In the genomic region with DNA sequence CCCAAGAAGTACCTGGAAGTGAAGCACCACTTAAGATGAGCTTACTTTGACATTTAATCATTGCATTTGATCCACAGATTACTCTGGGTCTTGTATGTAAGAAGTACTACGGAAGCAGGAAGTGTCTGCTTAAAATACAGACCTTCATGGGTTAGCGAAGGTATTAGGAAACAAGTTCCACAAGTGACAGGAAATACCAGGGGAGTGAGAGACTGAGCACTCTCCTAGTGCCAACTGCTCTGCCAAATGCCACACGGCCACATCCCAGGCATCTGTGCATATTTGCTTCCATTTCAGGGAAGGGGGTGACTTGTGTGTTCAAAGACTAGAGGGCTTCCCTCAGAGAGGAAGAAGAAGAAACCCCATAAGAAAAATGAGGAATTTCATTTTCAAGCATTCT, we compare ENCODE assay signal across 9 cellular contexts. TPM values are rescaled to one million over a fixed set of nuclear protein-coding genes. Genes with fewer than 3 reads are reported as not detected.
DNase-seq lines count a peak whose midpoint lies in the region; ATAC-seq and TF ChIP-seq lines count a peak whose summit lies in the region.
"Had no signal": no experiment of that assay in that cellular context is flagged by ENCODE, and none has a peak within 500 bp of the region (broad histone marks: within the 10 kb centered on the region; RNA-seq: fewer than 3 reads in every experiment).

No MANE protein-coding gene starts in this region.

- peak; percentile 63 for DNase-seq in Calu3
- peak; percentile 26 to 51 (median 37) for DNase-seq in body of pancreas
- DNase-seq in mucosa of descending colon = no peak
- no peak for DNase-seq in NCI-H1092 (lab: John Stamatoyannopoulos, UW)
- no peak for DNase-seq in activated effector memory CD4-positive, alpha-beta T cell treated with Interleukin-2 at 50 U/mL for 16 hours
- DNase-seq: activated naive CD8-positive, alpha-beta T cell treated with anti-CD3 and anti-CD28 coated beads for 36 hours had no signal

- peaks cover 30% of the 10 kb centered on the region for H3K4me1 Mint-ChIP-seq in Calu3 (ENCODE audit: low read depth, unreplicated experiment)

- TF ChIP-seq CTCF in Calu3 (IDR thresholded peaks at IDR 0.05; ENCODE audit: unreplicated experiment) = no peak
- no peak for TF ChIP-seq CTCF in KMS-11 (conservative IDR thresholded peaks at IDR 0.05; ENCODE audit: low read depth, low read length)
- no peak for TF ChIP-seq CTCF in body of pancreas (IDR thresholded peaks at IDR 0.05)
- TF ChIP-seq CTCF in mucosa of descending colon (IDR thresholded peaks at IDR 0.05) = no peak

- peaks cover 25% of the 10 kb centered on the region for H4K20me1 ChIP-seq in KMS-11 (ENCODE audit: insufficient read depth)

- no peaks in the 10 kb centered on the region for H3K36me3 ChIP-seq in KMS-11 (ENCODE audit: insufficient read depth)
- no peaks in the 10 kb centered on the region for H3K36me3 ChIP-seq in body of pancreas (replicated peaks in 1 of 2; ENCODE audit: insufficient read depth in 1 of 2, low read depth in 2 of 2)
- H3K36me3 ChIP-seq in mucosa of descending colon (ENCODE audit: low read depth) = no peaks in the 10 kb centered on the region

- no peak overlapping the region for H3K9ac ChIP-seq in KMS-11

- H3K27me3 ChIP-seq in KMS-11 (ENCODE audit: insufficient read depth, low read depth) = no peaks in the 10 kb centered on the region
- no peaks in the 10 kb centered on the region for H3K27me3 ChIP-seq in body of pancreas

- peak overlapping the region; percentile 53 for H3K27ac Mint-ChIP-seq in Calu3 (ENCODE audit: unreplicated experiment)
- H3K27ac Mint-ChIP-seq: activated naive CD8-positive, alpha-beta T cell treated with anti-CD3 and anti-CD28 coated beads for 36 hours had no signal

- no peak overlapping the region for H3K4me2 ChIP-seq in KMS-11

- no peak overlapping the region for H3K4me3 ChIP-seq in KMS-11 (IDR thresholded peaks at IDR 0.05; ENCODE audit: insufficient read depth, low read depth, low read length)
- H3K4me3 ChIP-seq in body of pancreas = no peak overlapping the region
- H3K4me3 ChIP-seq in mucosa of descending colon = no peak overlapping the region

- TF ChIP-seq POLR2A in body of pancreas (IDR thresholded peaks at IDR 0.05) = no peak

- H3K27me3 Mint-ChIP-seq in Calu3 (ENCODE audit: unreplicated experiment) = no peaks in the 10 kb centered on the region

- H3K9me3 ChIP-seq in body of pancreas (no peaks in the 10 kb centered on the region), mucosa of descending colon (no peaks in the 10 kb centered on the region)

- ATAC-seq in body of pancreas (peak; percentile 95), mucosa of descending colon (peak; percentile 63), GM21529 (IDR thresholded peaks at IDR 0.05; ENCODE audit: unreplicated experiment) (no peak), HG03196 (IDR thresholded peaks at IDR 0.05; ENCODE audit: unreplicated experiment) (no peak)

- no TSS peak for BruUV-seq in Calu3 (replicated peaks; lab: Mats Ljungman, UMichigan)

- H3K4me1 ChIP-seq in KMS-11 (ENCODE audit: low read depth, poor library complexity, severe bottlenecking) = peaks cover 85% of the 10 kb centered on the region
- peaks cover 23% of the 10 kb centered on the region for H3K4me1 ChIP-seq in body of pancreas
- H3K4me1 ChIP-seq in mucosa of descending colon (ENCODE audit: low read depth) = no peaks in the 10 kb centered on the region

- peaks cover 98% of the 10 kb centered on the region for H3K79me2 ChIP-seq in KMS-11 (ENCODE audit: insufficient read depth, low read depth)

- 12 to 13% methylated on average over 3 of the region's 3 CpGs for WGBS in body of pancreas, 2 donors

- CTCF ChIA-PET in Calu3 (lab: Charles Lee) = interaction anchor here (1.4 to 2.1 kb wide), 3 partner anchors 25 to 321 kb away, joined by 3 to 10 read pairs (median 3); no protein-coding TSS in a partner anchor

- H3K4me3 Mint-ChIP-seq in Calu3 (ENCODE audit: low read depth, unreplicated experiment) = no peak overlapping the region
- H3K4me3 Mint-ChIP-seq: activated naive CD8-positive, alpha-beta T cell treated with anti-CD3 and anti-CD28 coated beads for 36 hours had no signal

- peaks cover 4% of the 10 kb centered on the region for H3K36me3 Mint-ChIP-seq in Calu3 (ENCODE audit: insufficient read depth, unreplicated experiment)
- H3K36me3 Mint-ChIP-seq: activated naive CD8-positive, alpha-beta T cell treated with anti-CD3 and anti-CD28 coated beads for 36 hours had no signal

- intact Hi-C loops in Calu3 (cut with micrococcal nuclease; ENCODE audit: unreplicated experiment) (loop anchor here (2.0 kb wide), 1 partner anchor 102 kb away; no protein-coding TSS in a partner anchor), body of pancreas (cut with DNase I) (no loop called here), mucosa of descending colon (cut with DNase I, micrococcal nuclease) (loop anchor here in 1 of 2 donors (5.0 kb wide), 1 partner anchor 200 kb away; no protein-coding TSS in a partner anchor)

- H3K27ac ChIP-seq in KMS-11 (peak overlapping the region; percentile 8; the same call in 1 of the 2 replicates), body of pancreas (peak overlapping the region in 3 of 4 donors; percentile 29 to 71 (median 69))

- no peak overlapping the region for H2AFZ ChIP-seq in KMS-11 (ENCODE audit: low read depth)

- no peaks in the 10 kb centered on the region for H3K9me3 Mint-ChIP-seq in Calu3 (ENCODE audit: low read depth, unreplicated experiment)
- H3K9me3 Mint-ChIP-seq: activated naive CD8-positive, alpha-beta T cell treated with anti-CD3 and anti-CD28 coated beads for 36 hours had no signal

RNA-seq across cellular contexts. Expression of gene ANK3, which starts 57.2 kb away (rescaled TPM):
- 29.8 and 32.9 TPM in 2 replicates for total RNA-seq in Calu3 (2022)
- 100 to 1,000 TPM in 1 of 2 donors, 10 to 100 TPM in 1; 41.0 to 113 TPM for total RNA-seq in body of pancreas
- total RNA-seq in mucosa of descending colon = 100 to 1,000 TPM in 1 of 3 donors, 10 to 100 TPM in 2; 67.7 to 145 (median 74.0) TPM

Comparison
In these comparisons a context has a peak if more than half of its experiments do, and no peak if none do; other contexts are left out.
1. DNase-seq: peak in Calu3 (single experiment) and body of pancreas (4 of 4); none in mucosa of descending colon (0 of 3), NCI-H1092 (single experiment) and activated effector memory CD4-positive, alpha-beta T cell treated with Interleukin-2 at 50 U/mL for 16 hours (single experiment).
2. ATAC-seq: peak in body of pancreas (single experiment) and mucosa of descending colon (single experiment); none in GM21529 (single experiment) and HG03196 (single experiment).